Comparison of ENCODE assay signal across 8 cellular contexts in the genomic region with DNA sequence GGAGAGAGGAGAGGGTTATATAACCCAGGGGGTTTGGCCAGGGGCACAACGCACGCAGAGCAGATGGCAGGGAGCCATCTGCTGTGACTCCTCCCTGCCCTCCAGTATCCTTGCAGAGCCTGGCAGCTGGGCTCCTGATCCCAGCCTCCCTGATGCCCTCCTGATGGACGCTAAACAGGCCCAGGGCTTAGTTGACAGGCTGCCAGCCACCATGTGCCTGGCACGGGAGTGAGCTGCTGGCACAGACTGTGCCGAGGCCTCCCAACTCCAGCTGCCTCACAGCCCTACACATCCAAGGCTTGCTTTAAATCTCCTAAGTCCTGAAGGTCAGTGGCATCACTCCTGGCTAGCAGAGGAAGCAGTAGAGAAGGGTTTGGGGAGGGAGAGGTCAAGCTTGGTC. TPM values are rescaled to one million over a fixed set of nuclear protein-coding genes. Genes with fewer than 3 reads are reported as not detected.
DNase-seq lines count a peak whose midpoint lies in the region; ATAC-seq and TF ChIP-seq lines count a peak whose summit lies in the region.

No MANE protein-coding gene starts in this region.

- intact Hi-C loops in body of pancreas (cut with DNase I) (no loop called here), tibial artery (cut with DNase I; ENCODE audit: low total_unique reads) (no loop called here)

- H3K4me3 ChIP-seq in ACC112 (ENCODE audit: low read depth, low read length) (peak overlapping the region; percentile 89), MM.1S (ENCODE audit: low read length) (no peak overlapping the region), body of pancreas (no peak overlapping the region), tibial artery (no peak overlapping the region)

- 3 to 6% methylated on average over 2 to 5 of the region's 5 CpGs for WGBS in body of pancreas, 2 donors

- H3K36me3 ChIP-seq in ACC112 (ENCODE audit: insufficient read depth, low read length) = peaks cover 4% of the 10 kb centered on the region; the same call in 1 of the 2 replicates
- no peaks in the 10 kb centered on the region for H3K36me3 ChIP-seq in MM.1S (replicated peaks; ENCODE audit: insufficient read depth, low read length)
- H3K36me3 ChIP-seq in body of pancreas (replicated peaks in 1 of 2; ENCODE audit: insufficient read depth in 1 of 2, low read depth in 2 of 2) = peaks cover 0 to 13% of the 10 kb centered on the region in 2 donors
- H3K36me3 ChIP-seq in tibial artery = peaks cover 13 to 42% (median 27%) of the 10 kb centered on the region in 3 donors

- H2AFZ ChIP-seq in ACC112 (ENCODE audit: low read length, unreplicated experiment) (no peak overlapping the region), MM.1S (ENCODE audit: low read length) (no peak overlapping the region)

- no peaks in the 10 kb centered on the region for H3K27me3 ChIP-seq in ACC112 (ENCODE audit: insufficient read depth, low read length)
- no peaks in the 10 kb centered on the region for H3K27me3 ChIP-seq in MM.1S (replicated peaks; ENCODE audit: insufficient read depth, low read length)
- no peaks in the 10 kb centered on the region for H3K27me3 ChIP-seq in body of pancreas
- H3K27me3 ChIP-seq in tibial artery = no peaks in the 10 kb centered on the region

- DNase-seq in MM.1S (no peak), body of pancreas (peak; percentile 67 to 83 (median 74)), memory B cell (ENCODE audit: low spot score in 2 of 2) (no peak), tibial artery (peak; percentile 58 to 93), DMS153 (lab: John Stamatoyannopoulos, UW) (no peak), ecto neural progenitor cell (ENCODE audit: low spot score) (no peak), activated gamma-delta T cell treated with Interleukin-2 at 50 U/mL for 16 hours (no peak)

- no peaks in the 10 kb centered on the region for H3F3A ChIP-seq in MM.1S (ENCODE audit: insufficient read depth, low read length)

- no peaks in the 10 kb centered on the region for H3K9me3 Mint-ChIP-seq in memory B cell

- H3K9ac ChIP-seq in MM.1S (ENCODE audit: low read length) = peak overlapping the region; percentile 94; the same call in 1 of the 2 replicates

- no peak overlapping the region for H3K4me2 ChIP-seq in MM.1S (ENCODE audit: low read depth, low read length)

- H3K27ac Mint-ChIP-seq in memory B cell = peak overlapping the region; percentile 99

- H4K20me1 ChIP-seq in MM.1S (ENCODE audit: insufficient read depth, low read length) = no peaks in the 10 kb centered on the region

- no peaks in the 10 kb centered on the region for H3K9me3 ChIP-seq in MM.1S (replicated peaks; ENCODE audit: insufficient read depth, low read length)
- no peaks in the 10 kb centered on the region for H3K9me3 ChIP-seq in body of pancreas
- H3K9me3 ChIP-seq in tibial artery = no peaks in the 10 kb centered on the region

- TF ChIP-seq CTCF in MM.1S (IDR thresholded peaks at IDR 0.05; ENCODE audit: low read length) = no peak
- TF ChIP-seq CTCF in body of pancreas (IDR thresholded peaks at IDR 0.05) = no peak
- no peak for TF ChIP-seq CTCF in tibial artery (IDR thresholded peaks at IDR 0.05)

- peaks cover 18% of the 10 kb centered on the region for H3K36me3 Mint-ChIP-seq in memory B cell

- H3K79me2 ChIP-seq in ACC112 (ENCODE audit: control insufficient read depth, insufficient read depth, low read length, unreplicated experiment) (peaks cover 5% of the 10 kb centered on the region), MM.1S (ENCODE audit: low read length) (peaks cover 17% of the 10 kb centered on the region)

- H3K9me2 ChIP-seq in MM.1S (replicated peaks; ENCODE audit: insufficient read depth, low read length) = no peaks in the 10 kb centered on the region

- no peak for ATAC-seq in body of pancreas
- ATAC-seq in memory B cell (ENCODE audit: low read depth) = no peak

- peaks cover 6% of the 10 kb centered on the region for H3K27me3 Mint-ChIP-seq in memory B cell

- H3K4me1 Mint-ChIP-seq in memory B cell = peaks cover 15% of the 10 kb centered on the region

- no peak for TF ChIP-seq POLR2A in body of pancreas (IDR thresholded peaks at IDR 0.05)

- H3K27ac ChIP-seq in ACC112 (ENCODE audit: low read depth, low read length) (no peak overlapping the region), MM.1S (ENCODE audit: low read length) (no peak overlapping the region), body of pancreas (peak overlapping the region; percentile 77 to 92 (median 88)), tibial artery (peak overlapping the region; percentile 87 to 95)

- H3K4me3 Mint-ChIP-seq in memory B cell = peak overlapping the region; percentile 97

- H3K4me1 ChIP-seq in ACC112 (ENCODE audit: control insufficient read depth, insufficient read depth, low read length, unreplicated experiment) (peaks cover 11% of the 10 kb centered on the region), MM.1S (ENCODE audit: low read length) (0 out of 2 replicates have a peak, but pooled peaks cover 3% of the 10 kb centered on the region), body of pancreas (peaks cover 18% of the 10 kb centered on the region), tibial artery (peaks cover 4 to 27% (median 16%) of the 10 kb centered on the region in 4 donors)

RNA-seq across cellular contexts. Expression of gene SYDE1, which starts 16.7 kb away (rescaled TPM):
- 1 to 10 TPM; 6.3 to 9.9 TPM for total RNA-seq in body of pancreas

RNA-seq across cellular contexts. Expression of gene OR1I1, which starts 41.9 kb away (rescaled TPM):
- total RNA-seq in body of pancreas = not detected

Comparison
In these comparisons a context has a peak if more than half of its experiments do, and no peak if none do; other contexts are left out.
1. H3K27ac ChIP-seq: peak in body of pancreas (4 of 4) and tibial artery (2 of 2); none in ACC112 (single experiment) and MM.1S (single experiment).
2. DNase-seq: peak in body of pancreas (4 of 4) and tibial artery (2 of 2); none in MM.1S (single experiment), memory B cell (0 of 2), DMS153 (single experiment), ecto neural progenitor cell (single experiment) and activated gamma-delta T cell treated with Interleukin-2 at 50 U/mL for 16 hours (single experiment).